ENCODE assay signal across 25 cellular contexts in the genomic region with DNA sequence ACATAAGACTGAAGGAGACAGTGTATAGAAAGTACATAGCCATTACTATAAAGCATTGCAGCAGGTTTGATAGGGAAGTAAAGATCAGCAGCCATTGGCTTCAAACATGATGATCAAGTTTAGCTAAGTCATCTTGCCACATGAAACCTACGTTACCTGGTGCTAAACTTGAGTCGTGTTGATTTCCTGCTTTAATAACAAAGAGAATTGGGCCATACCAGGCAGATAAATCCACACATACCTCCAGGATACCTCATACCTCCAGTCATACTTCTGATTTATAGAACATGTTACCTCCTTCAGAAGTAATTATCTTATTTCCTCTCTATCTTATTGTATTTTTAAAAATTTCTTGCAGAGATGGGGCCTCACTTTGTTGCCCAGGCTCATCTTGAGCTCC. TPM values are rescaled to one million over a fixed set of nuclear protein-coding genes. Genes with fewer than 3 reads are reported as not detected.
A peak's percentile ranks its signal among the peaks of the same experiment; 100 is the strongest.
DNase-seq lines count a peak whose midpoint lies in the region; ATAC-seq, FAIRE-seq and TF ChIP-seq lines count a peak whose summit lies in the region.
"Had no signal": no experiment of that assay in that cellular context is flagged by ENCODE, and none has a peak within 500 bp of the region (broad histone marks: within the 10 kb centered on the region; RNA-seq: fewer than 3 reads in every experiment).

No MANE protein-coding gene starts in this region.

- RAD21 ChIA-PET in GM12878 (lab: Charles Lee; ENCODE audit: unreplicated experiment): interaction anchor here (0.6 to 4.6 kb wide), 9 partner anchors 9 to 113 kb away, joined by 3 to 48 read pairs (median 8); partner anchors contain the start of gene KYNU

- 2% methylated on average over 2 of the region's 2 CpGs for WGBS in GM12878 (ENCODE audit: insufficient coverage, insufficient replicate concordance, low lambda C conversion rate, missing lambda C conversion rate)

- peaks cover 4% of the 10 kb centered on the region for H3K9me3 Mint-ChIP-seq in mesothelial cell of epicardium
- H3K9me3 Mint-ChIP-seq: CD4-positive, alpha-beta T cell; nephron progenitor cell had no signal

- H3K27ac ChIP-seq in ACC112 (ENCODE audit: low read depth, low read length): peak overlapping the region; percentile 61; the same call in 1 of the 2 replicates
- peak overlapping the region; percentile 83; the same call in 1 of the 2 replicates for H3K27ac ChIP-seq in GM12878 (ENCODE audit: control insufficient read depth, insufficient read depth)
- peak overlapping the region; percentile 34 for H3K27ac ChIP-seq in lower lobe of right lung
- H3K27ac ChIP-seq in MM.1S (ENCODE audit: low read length): no peak overlapping the region
- H3K27ac ChIP-seq: psoas muscle, VCaP had no signal

- in situ Hi-C loops in GM12878 (cut with MboI): no loop called here

- no peak overlapping the region for H3K27ac Mint-ChIP-seq in mesothelial cell of epicardium
- H3K27ac Mint-ChIP-seq: CD4-positive, alpha-beta T cell; nephron progenitor cell had no signal

- no peaks in the 10 kb centered on the region for H3K36me3 Mint-ChIP-seq in mesothelial cell of epicardium

- H3K9me2 ChIP-seq in MM.1S (replicated peaks; ENCODE audit: insufficient read depth, low read length): no peaks in the 10 kb centered on the region

- SMC1A ChIA-PET in GM12878 (lab: Charles Lee; ENCODE audit: uncharacterized antibody, unreplicated experiment): interaction anchor here (0.8 to 4.6 kb wide), 9 partner anchors 10 to 116 kb away, joined by 3 to 32 read pairs (median 6); no protein-coding TSS in a partner anchor

- peak overlapping the region; percentile 54 for H2AFZ ChIP-seq in ACC112 (ENCODE audit: low read length, unreplicated experiment)
- peak overlapping the region; percentile 63 for H2AFZ ChIP-seq in GM12878 (ENCODE audit: control insufficient read depth, low read depth, low read length)
- H2AFZ ChIP-seq in MM.1S (ENCODE audit: low read length): no peak overlapping the region

- POLR2A ChIA-PET in GM12878 (lab: Charles Lee): interaction anchor here (0.7 to 2.0 kb wide), 5 partner anchors 7 to 48 kb away, joined by 3 to 9 read pairs (median 6); no protein-coding TSS in a partner anchor

- H4K20me1 ChIP-seq in GM12878 (ENCODE audit: control insufficient read depth, insufficient read depth) (no peaks in the 10 kb centered on the region), MM.1S (ENCODE audit: insufficient read depth, low read length) (no peaks in the 10 kb centered on the region)

- H3K27me3 ChIP-seq in ACC112 (ENCODE audit: insufficient read depth, low read length) (no peaks in the 10 kb centered on the region), GM12878 (replicated peaks in 1 of 2; ENCODE audit: control insufficient read depth in 2 of 2, insufficient read depth in 2 of 2, low read length in 1 of 2) (no peaks in the 10 kb centered on the region), lower lobe of right lung (ENCODE audit: low read depth) (no peaks in the 10 kb centered on the region), MM.1S (replicated peaks; ENCODE audit: insufficient read depth, low read length) (no peaks in the 10 kb centered on the region), H7 (ENCODE audit: control insufficient read depth, insufficient read depth, low read length) (no peaks in the 10 kb centered on the region)

- no peaks in the 10 kb centered on the region for H3F3A ChIP-seq in MM.1S (ENCODE audit: insufficient read depth, low read length)

- H3K4me3 Mint-ChIP-seq in mesothelial cell of epicardium: no peak overlapping the region
- H3K4me3 Mint-ChIP-seq: CD4-positive, alpha-beta T cell; nephron progenitor cell had no signal

- ATAC-seq in GM12878 (no peak), lower lobe of right lung (no peak)
- ATAC-seq: psoas muscle had no signal

- H3K27me3 Mint-ChIP-seq in mesothelial cell of epicardium (ENCODE audit: low read depth): no peaks in the 10 kb centered on the region
- H3K27me3 Mint-ChIP-seq: CD4-positive, alpha-beta T cell had no signal

- FAIRE-seq in GM19239 (lab: Jason Lieb, UNC) (peak; percentile 75), GM12878 (lab: Jason Lieb, UNC) (no peak)
- FAIRE-seq: small intestine, urothelium cell line had no signal

- CTCF ChIA-PET in GM12878 (lab: Yijun Ruan, JAX): interaction anchor here (1.2 to 3.9 kb wide), 5 partner anchors 9 to 123 kb away, joined by 3 to 46 read pairs (median 3); partner anchors contain the start of gene KYNU

- H3K4me1 Mint-ChIP-seq in mesothelial cell of epicardium: no peaks in the 10 kb centered on the region
- H3K4me1 Mint-ChIP-seq: nephron progenitor cell had no signal

- TF ChIP-seq RAD21 in GM12878 (IDR thresholded peaks at IDR 0.05; ENCODE audit: insufficient read depth, low read depth, low read length): no peak

- H3K4me3 ChIP-seq in ACC112 (ENCODE audit: low read depth, low read length): no peak overlapping the region
- H3K4me3 ChIP-seq in GM12878: no peak overlapping the region
- H3K4me3 ChIP-seq in lower lobe of right lung: no peak overlapping the region
- H3K4me3 ChIP-seq in MM.1S (ENCODE audit: low read length): no peak overlapping the region
- no peak overlapping the region for H3K4me3 ChIP-seq in H7 (ENCODE audit: insufficient read depth, low read depth, low read length)
- H3K4me3 ChIP-seq: psoas muscle had no signal

- H3K79me2 ChIP-seq in ACC112 (ENCODE audit: control insufficient read depth, insufficient read depth, low read length, unreplicated experiment) (no peaks in the 10 kb centered on the region), GM12878 (ENCODE audit: control insufficient read depth, insufficient read depth, low read length) (no peaks in the 10 kb centered on the region), MM.1S (ENCODE audit: low read length) (no peaks in the 10 kb centered on the region)

- no peak for DNase-seq in GM19239 (ENCODE audit: insufficient read length, low spot score)
- DNase-seq in GM12878 (ENCODE audit: low read depth, low spot score): no peak
- no peak for DNase-seq in lower lobe of right lung
- DNase-seq in mesothelial cell of epicardium (ENCODE audit: low spot score in 2 of 2, unreplicated experiment in 2 of 2): no peak
- DNase-seq in MM.1S: no peak
- DNase-seq in glomerular visceral epithelial cell (ENCODE audit: extremely low spot score): no peak
- no peak for DNase-seq in H7
- DNase-seq: activated CD4-positive, alpha-beta T cell treated with anti-CD3 and anti-CD28 coated beads, Interleukin-2, amount 50 U/mL, for 48 hours; activated naive CD4-positive, alpha-beta T cell treated with Interleukin-2 at 50 U/mL for 16 hours; anterior cingulate cortex; CD4-positive, alpha-beta T cell; hypothalamus; islet precursor cell; mesenchymal stem cell; NCI-H524 treated with DMSO at 0.1 percent for 48 hours; nephron progenitor cell; psoas muscle; SHP77; small intestine; substantia nigra had no signal

- TF ChIP-seq EP300 in GM12878 (IDR thresholded peaks at IDR 0.05; ENCODE audit: borderline replicate concordance in 1 of 2, control insufficient read depth in 1 of 2, low read depth in 2 of 2, low read length in 2 of 2): no peak

- H3K4me1 ChIP-seq in ACC112 (ENCODE audit: control insufficient read depth, insufficient read depth, low read length, unreplicated experiment) (peaks cover 39% of the 10 kb centered on the region), GM12878 (ENCODE audit: control insufficient read depth, insufficient read depth, low read length) (peaks cover 19% of the 10 kb centered on the region), lower lobe of right lung (peaks cover 14% of the 10 kb centered on the region), MM.1S (ENCODE audit: low read length) (0 out of 2 replicates have a peak, but pooled peaks cover 4% of the 10 kb centered on the region)
- H3K4me1 ChIP-seq: psoas muscle had no signal

- TF ChIP-seq CTCF in GM12878 (IDR thresholded peaks at IDR 0.05 in 2 of 3, conservative IDR thresholded peaks at IDR 0.05 in 1 of 3; ENCODE audit: control insufficient read depth in 2 of 3, extremely low read depth in 1 of 3, insufficient read depth in 1 of 3, low read depth in 3 of 3, low read length in 3 of 3) (no peak), lower lobe of right lung (IDR thresholded peaks at IDR 0.05) (no peak), mesothelial cell of epicardium (IDR thresholded peaks at IDR 0.05; ENCODE audit: unreplicated experiment) (no peak), MM.1S (IDR thresholded peaks at IDR 0.05; ENCODE audit: low read length) (no peak)

- H3K36me3 ChIP-seq in ACC112 (ENCODE audit: insufficient read depth, low read length): no peaks in the 10 kb centered on the region
- no peaks in the 10 kb centered on the region for H3K36me3 ChIP-seq in GM12878 (ENCODE audit: control insufficient read depth in 2 of 2, insufficient read depth in 2 of 2, low read length in 1 of 2)
- no peaks in the 10 kb centered on the region for H3K36me3 ChIP-seq in lower lobe of right lung
- H3K36me3 ChIP-seq in MM.1S (replicated peaks; ENCODE audit: insufficient read depth, low read length): no peaks in the 10 kb centered on the region
- H3K36me3 ChIP-seq in H7 (replicated peaks; ENCODE audit: control insufficient read depth, insufficient read depth, low read length): no peaks in the 10 kb centered on the region

- H3K9me3 ChIP-seq in GM12878 (replicated peaks; ENCODE audit: control insufficient read depth, insufficient read depth, low read length) (peaks cover 2% of the 10 kb centered on the region; the same call in 2 of the 3 replicates), lower lobe of right lung (no peaks in the 10 kb centered on the region), MM.1S (replicated peaks; ENCODE audit: insufficient read depth, low read length) (no peaks in the 10 kb centered on the region)
- H3K9me3 ChIP-seq: psoas muscle had no signal

- H3K4me2 ChIP-seq in GM12878 (ENCODE audit: control insufficient read depth, insufficient read depth) (0 out of 2 replicates have a peak overlapping the region, but pooled peaks have one; percentile 11), MM.1S (ENCODE audit: low read depth, low read length) (no peak overlapping the region)

- intact Hi-C loops in GM12878 (cut with micrococcal nuclease; ENCODE audit: unreplicated experiment): no loop called here
- intact Hi-C loops in lower lobe of right lung (cut with DNase I): no loop called here

- H3K9ac ChIP-seq in GM12878 (ENCODE audit: control insufficient read depth, insufficient read depth, low read length) (no peak overlapping the region), MM.1S (ENCODE audit: low read length) (no peak overlapping the region)

- no TSS peak for BruUV-seq in GM12878 (replicated peaks; lab: Mats Ljungman, UMichigan)

- TF ChIP-seq POLR2A in GM12878 (IDR thresholded peaks at IDR 0.05; ENCODE audit: low read depth, low read length): no peak

RNA-seq across cellular contexts. Expression of gene KYNU, which starts 10.3 kb away (rescaled TPM):
- total RNA-seq in GM12878 (2013; cell fraction: nucleolus; rRNA removed): 87.8 and 98.2 TPM in 2 replicates
- total RNA-seq in GM12878 (2014; rRNA removed): 34.8 and 45.1 TPM in 2 replicates
- 56.2 and 57.0 TPM in 2 replicates for total RNA-seq in GM12878 (2014; rRNA removed; fragmentation: Illumina TruSeq; extraction: Trizol)
- 36.8 and 38.6 TPM in 2 replicates for total RNA-seq in GM12878 (2021)
- polyA plus RNA-seq in GM12878 (2011; ENCODE audit: low read depth): 23.3 TPM
- 39.9 and 55.5 TPM in 2 replicates for polyA plus RNA-seq in GM12878 (2011; rRNA removed)
- 17.1 and 20.3 TPM in 2 replicates for polyA plus RNA-seq in GM12878 (2011; cell fraction: cytosol; rRNA removed)
- 15.4 and 16.4 TPM in 2 replicates for polyA plus RNA-seq in GM12878 (2011; cell fraction: nucleus; rRNA removed)
- polyA plus RNA-seq in GM12878 (2012): 23.7 and 28.4 TPM in 2 replicates
- polyA plus RNA-seq in GM12878 (2014; fragmentation: Illumina TruSeq; extraction: Trizol): 48.8 and 66.6 TPM in 2 replicates
- polyA plus RNA-seq in GM12878 (2014; fragmentation: Nextera tagmentation; extraction: Ambion mirVana): 100 to 1,000 TPM in 1 of 2 experiments, 10 to 100 TPM in 1; 65.0 to 101 TPM
- polyA plus RNA-seq in GM12878 (2014; rRNA removed): 24.7 and 31.3 TPM in 2 replicates
- polyA plus RNA-seq in GM12878 (2016; fragmentation: Nextera tagmentation; extraction: Ambion mirVana): 10 to 100 TPM; 31.3 to 33.8 TPM
- 19.8 and 39.5 TPM in 2 replicates for polyA minus RNA-seq in GM12878 (2011; rRNA and poly(A)+ RNA removed)
- polyA minus RNA-seq in GM12878 (2011; cell fraction: cytosol; rRNA and poly(A)+ RNA removed): 12.6 and 16.5 TPM in 2 replicates
- polyA minus RNA-seq in GM12878 (2011; cell fraction: nucleus; rRNA and poly(A)+ RNA removed): 34.2 and 46.5 TPM in 2 replicates
- 30.6 TPM for total RNA-seq in lower lobe of right lung
- total RNA-seq in mesothelial cell of epicardium: 0.09 to 0.23 TPM (median 0.20 TPM) in 3 replicates
- total RNA-seq in H7 (2014; rRNA removed; shearing (Covaris generic)): 0.31 and 1.9 TPM in 2 replicates
- total RNA-seq: chondrocyte; T-helper 1 cell treated with Interleukin-12 subunit alpha and Interleukin-12 subunit beta and Interleukin-4 antibody, amounts not matched to agents 30 ng/mL and 1 ng/mL, for 36 hours had no signal

Comparison
In these comparisons a context has a peak if more than half of its experiments do, and no peak if none do; other contexts are left out.
1. RNA of gene KYNU, which starts 10.3 kb away (total RNA-seq): 34.8 to 98.2 TPM in GM12878 and 30.6 TPM in lower lobe of right lung (single experiment); 0.31 to 1.9 TPM in H7 and 0.09 to 0.23 TPM in mesothelial cell of epicardium; every median in the first group is over 10 times any median in the second.